In genomic region chr9:109107402-109108240, GRCh38 we compare ENCODE assay signal across 9 cellular contexts. TPM values are rescaled to one million over a fixed set of nuclear protein-coding genes. Genes with fewer than 3 reads are reported as not detected.
DNase-seq lines count a peak whose midpoint lies in the region; ATAC-seq, FAIRE-seq and TF ChIP-seq lines count a peak whose summit lies in the region.
"Had no signal": no experiment of that assay in that cellular context is flagged by ENCODE, and none has a peak within 500 bp of the region (broad histone marks: within the 10 kb centered on the region; RNA-seq: fewer than 3 reads in every experiment).

No MANE protein-coding gene starts in this region.

- H3K27me3 Mint-ChIP-seq in CD8-positive, alpha-beta T cell (ENCODE audit: low read depth) = no peaks in the 10 kb centered on the region
- no peaks in the 10 kb centered on the region for H3K27me3 Mint-ChIP-seq in nephron (ENCODE audit: low read depth)

- peak overlapping the region; percentile 56 for H3K4me2 ChIP-seq in OCI-LY7 (ENCODE audit: low read length)

- no peak for TF ChIP-seq CTCF in CD8-positive, alpha-beta T cell (IDR thresholded peaks at IDR 0.05)
- no peak for TF ChIP-seq CTCF in OCI-LY7 (conservative IDR thresholded peaks at IDR 0.05; ENCODE audit: low read length)
- no peak for TF ChIP-seq CTCF in choroid plexus epithelial cell (conservative IDR thresholded peaks at IDR 0.05; ENCODE audit: low read depth, low read length)
- no peak for TF ChIP-seq CTCF in nephron (IDR thresholded peaks at IDR 0.05; ENCODE audit: unreplicated experiment in 3 of 3)

- BruUV-seq in OCI-LY7 (replicated peaks; lab: Mats Ljungman, UMichigan) = no TSS peak

- peak in 1 of 7 experiments; percentile 16 for DNase-seq in CD8-positive, alpha-beta T cell
- DNase-seq in OCI-LY7 (ENCODE audit: low spot score) (no peak), choroid plexus epithelial cell (ENCODE audit: low read depth) (peak; percentile 80), frontal cortex (ENCODE audit: low spot score in 2 of 2) (no peak), inferior parietal cortex (ENCODE audit: extremely low spot score) (no peak)
- DNase-seq: activated CD8-positive, alpha-beta memory T cell treated with anti-CD3 and anti-CD28 coated beads, Interleukin-2, amount 50 U/mL, for 48 hours had no signal

- peaks cover 100% of the 10 kb centered on the region for H3K79me2 ChIP-seq in OCI-LY7 (ENCODE audit: insufficient read depth, low read depth, low read length)

- H2AFZ ChIP-seq in OCI-LY7 (ENCODE audit: low read length) = no peak overlapping the region

- peaks cover 43% of the 10 kb centered on the region for H4K20me1 ChIP-seq in OCI-LY7 (ENCODE audit: insufficient read depth, low read length)

- no peak overlapping the region for H3K4me3 ChIP-seq in CD8-positive, alpha-beta T cell (ENCODE audit: low read depth, low read length)
- peak overlapping the region; percentile 42 for H3K4me3 ChIP-seq in OCI-LY7 (ENCODE audit: low read depth, low read length, poor library complexity, severe bottlenecking)
- no peak overlapping the region for H3K4me3 ChIP-seq in choroid plexus epithelial cell (ENCODE audit: low read depth, low read length)

- peaks cover 44% of the 10 kb centered on the region for H3K4me1 ChIP-seq in CD8-positive, alpha-beta T cell (ENCODE audit: insufficient read depth, low read length)
- H3K4me1 ChIP-seq in OCI-LY7 (ENCODE audit: insufficient read depth, low read length, poor library complexity, severe bottlenecking) = peaks cover 76% of the 10 kb centered on the region

- CTCF ChIA-PET in CD8-positive, alpha-beta T cell (lab: Charles Lee) = interaction anchor here (0.6 to 1.2 kb wide), 3 partner anchors 10 to 14 kb away, joined by 3 to 5 read pairs (median 3); partner anchors contain the start of gene TMEM245
- CTCF ChIA-PET in OCI-LY7 (lab: Charles Lee; ENCODE audit: unreplicated experiment) = no interaction called here

- intact Hi-C loops in CD8-positive, alpha-beta T cell (cut with DNase I, micrococcal nuclease) = no loop called here
- intact Hi-C loops in OCI-LY7 (cut with micrococcal nuclease; ENCODE audit: unreplicated experiment) = no loop called here

- FAIRE-seq in frontal cortex (lab: Jason Lieb, UNC) = no peak

- H3K9me2 ChIP-seq in OCI-LY7 (ENCODE audit: insufficient read depth, low read length) = no peaks in the 10 kb centered on the region

- peaks cover 7% of the 10 kb centered on the region for H3K9me3 Mint-ChIP-seq in CD8-positive, alpha-beta T cell
- H3K9me3 Mint-ChIP-seq in nephron = peaks cover 5% of the 10 kb centered on the region

- peak; percentile 44 for ATAC-seq in CD8-positive, alpha-beta T cell
- no peak for ATAC-seq in GM21786 (IDR thresholded peaks at IDR 0.05; ENCODE audit: unreplicated experiment)
- ATAC-seq in GM21515 (IDR thresholded peaks at IDR 0.05; ENCODE audit: unreplicated experiment) = no peak

- peak overlapping the region; percentile 20 for H3K4me3 Mint-ChIP-seq in CD8-positive, alpha-beta T cell
- H3K4me3 Mint-ChIP-seq in nephron = no peak overlapping the region

- H3K4me1 Mint-ChIP-seq in CD8-positive, alpha-beta T cell (ENCODE audit: low read depth) = peaks cover 71% of the 10 kb centered on the region
- H3K4me1 Mint-ChIP-seq in nephron = peaks cover 47% of the 10 kb centered on the region

- H3K9me3 ChIP-seq in CD8-positive, alpha-beta T cell (ENCODE audit: low read length) = no peaks in the 10 kb centered on the region
- H3K9me3 ChIP-seq in OCI-LY7 (ENCODE audit: low read length) = 0 out of 2 replicates have a peak, but pooled peaks cover 3% of the 10 kb centered on the region

- H3K27ac Mint-ChIP-seq in CD8-positive, alpha-beta T cell = peak overlapping the region; percentile 86
- H3K27ac Mint-ChIP-seq in nephron = peak overlapping the region in 2 of 3 experiments; percentile 28 to 36

- POLR2A ChIA-PET in CD8-positive, alpha-beta T cell (lab: Charles Lee) = interaction anchor here (0.7 kb wide), 2 partner anchors 18 to 34 kb away, joined by 3 read pairs; no protein-coding TSS in a partner anchor
- POLR2A ChIA-PET in OCI-LY7 (lab: Charles Lee) = interaction anchor here (0.5 to 3.1 kb wide), 4 partner anchors 11 to 877 kb away, joined by 3 to 53 read pairs (median 4); partner anchors contain the start of gene TMEM245

- H3K27ac ChIP-seq in CD8-positive, alpha-beta T cell (ENCODE audit: low read depth, low read length) = no peak overlapping the region
- H3K27ac ChIP-seq in OCI-LY7 (ENCODE audit: low read depth, low read length, poor library complexity, severe bottlenecking) = peak overlapping the region; percentile 76

- no peaks in the 10 kb centered on the region for H3K27me3 ChIP-seq in CD8-positive, alpha-beta T cell (ENCODE audit: insufficient read depth, low read length)

- peaks cover 36% of the 10 kb centered on the region for H3K36me3 Mint-ChIP-seq in CD8-positive, alpha-beta T cell
- peaks cover 37% of the 10 kb centered on the region for H3K36me3 Mint-ChIP-seq in nephron (ENCODE audit: low read depth)

- peaks cover 11% of the 10 kb centered on the region for H3K36me3 ChIP-seq in CD8-positive, alpha-beta T cell (ENCODE audit: insufficient read depth, low read length)
- H3K36me3 ChIP-seq in OCI-LY7 (ENCODE audit: insufficient read depth, low read length) = peaks cover 45% of the 10 kb centered on the region

RNA-seq across cellular contexts. Expression of gene TMEM245, which starts 12.1 kb away (rescaled TPM):
- total RNA-seq in CD8-positive, alpha-beta T cell = 10 to 100 TPM; 22.8 to 24.7 TPM
- total RNA-seq in OCI-LY7 (2014; rRNA removed; shearing (Covaris generic)) = 19.4 and 22.0 TPM in 2 replicates
- total RNA-seq in OCI-LY7 (2022) (36.1 and 40.8 TPM in 2 replicates), frontal cortex (67.3 TPM)

RNA-seq across cellular contexts. Expression of gene FRRS1L, which starts 59.4 kb away (rescaled TPM):
- total RNA-seq in CD8-positive, alpha-beta T cell = not detected
- total RNA-seq in OCI-LY7 (2014; rRNA removed; shearing (Covaris generic)) = not detected in 2 replicates
- total RNA-seq in OCI-LY7 (2022) (not detected in 2 replicates), frontal cortex (66.9 TPM)

Comparison
In these comparisons a context has a peak if more than half of its experiments do, and no peak if none do; other contexts are left out.
1. RNA of gene FRRS1L, which starts 59.4 kb away (total RNA-seq): 66.9 TPM in frontal cortex (single experiment); not detected in CD8-positive, alpha-beta T cell and not detected in OCI-LY7; every median in the first group is over 10 times any median in the second.